Comparison of ENCODE assay signal across 34 cellular contexts in genomic region chr20:11697055-11697454, GRCh38.
"Had no signal": no experiment of that assay in that cellular context is flagged by ENCODE, and none has a peak within 500 bp of the region (broad histone marks: within the 10 kb centered on the region; RNA-seq: fewer than 3 reads in every experiment).

No MANE protein-coding gene starts in this region.

- ATAC-seq: activated CD4-positive, alpha-beta T cell treated with anti-CD3 and anti-CD28 coated beads for 36 hours; activated CD4-positive, CD25-positive, alpha-beta regulatory T cell treated with anti-CD3 and anti-CD28 coated beads, Interleukin-2, amount 50 U/mL, for 24 hours; activated CD8-positive, alpha-beta memory T cell treated with anti-CD3 and anti-CD28 coated beads, Interleukin-2, amount 10 ng/mL, durations not matched to agents 7 days and 5 days; activated CD8-positive, alpha-beta T cell treated with anti-CD3 and anti-CD28 coated beads, Interleukin-2, amount 10 ng/mL, durations not matched to agents 7 days and 5 days; activated naive CD8-positive, alpha-beta T cell treated with anti-CD3 and anti-CD28 coated beads, Interleukin-2, amount 50 U/mL, for 24 hours; body of pancreas had no signal

- H3K4me3 Mint-ChIP-seq: activated CD4-positive, alpha-beta memory T cell treated with anti-CD3 and anti-CD28 coated beads, Interleukin-2, amount 10 ng/mL, durations not matched to agents 7 days and 5 days; activated CD4-positive, alpha-beta T cell treated with anti-CD3 and anti-CD28 coated beads for 36 hours; activated CD4-positive, alpha-beta T cell treated with anti-CD3 and anti-CD28 coated beads, Interleukin-2, amount 10 ng/mL, durations not matched to agents 7 days and 5 days; activated CD8-positive, alpha-beta memory T cell treated with anti-CD3 and anti-CD28 coated beads, Interleukin-2, amount 10 ng/mL, durations not matched to agents 7 days and 5 days; activated CD8-positive, alpha-beta T cell treated with anti-CD3 and anti-CD28 coated beads, Interleukin-2, amount 10 ng/mL, durations not matched to agents 7 days and 5 days; activated naive CD4-positive, alpha-beta T cell treated with anti-CD3 and anti-CD28 coated beads, Interleukin-2, amount 10 ng/mL, durations not matched to agents 7 days and 5 days; activated naive CD4-positive, alpha-beta T cell treated with anti-CD3 and anti-CD28 coated beads, Interleukin-2, amount 50 U/mL, for 24 hours; activated naive CD8-positive, alpha-beta T cell; activated naive CD8-positive, alpha-beta T cell treated with anti-CD3 and anti-CD28 coated beads, Interleukin-2, amount 10 ng/mL, durations not matched to agents 7 days and 5 days; activated naive CD8-positive, alpha-beta T cell treated with anti-CD3 and anti-CD28 coated beads, Interleukin-2, amount 50 U/mL, for 24 hours; activated T-cell treated with anti-CD3 and anti-CD28 coated beads, Interleukin-2, amount 50 U/mL, for 24 hours; T-helper 1 cell treated with Interleukin-12 subunit alpha and Interleukin-12 subunit beta and Interleukin-4 antibody, amounts not matched to agents 30 μg/mL and 1 μg/mL, for 36 hours; T-helper 2 cell treated with Interferon-gamma antibody and Interleukin-4, amounts not matched to agents 5 μg/mL and 100 μg/mL, for 36 hours had no signal

- H3K4me1 Mint-ChIP-seq: activated CD4-positive, alpha-beta memory T cell treated with anti-CD3 and anti-CD28 coated beads, Interleukin-2, amount 10 ng/mL, durations not matched to agents 7 days and 5 days; activated CD4-positive, alpha-beta T cell treated with anti-CD3 and anti-CD28 coated beads for 36 hours; activated CD4-positive, alpha-beta T cell treated with anti-CD3 and anti-CD28 coated beads, Interleukin-2, amount 10 ng/mL, durations not matched to agents 7 days and 5 days; activated CD8-positive, alpha-beta memory T cell treated with anti-CD3 and anti-CD28 coated beads, Interleukin-2, amount 10 ng/mL, durations not matched to agents 7 days and 5 days; activated naive CD4-positive, alpha-beta T cell treated with anti-CD3 and anti-CD28 coated beads, Interleukin-2, amount 10 ng/mL, durations not matched to agents 7 days and 5 days; activated naive CD4-positive, alpha-beta T cell treated with anti-CD3 and anti-CD28 coated beads, Interleukin-2, amount 50 U/mL, for 24 hours; activated naive CD8-positive, alpha-beta T cell treated with anti-CD3 and anti-CD28 coated beads, Interleukin-2, amount 10 ng/mL, durations not matched to agents 7 days and 5 days; activated naive CD8-positive, alpha-beta T cell treated with anti-CD3 and anti-CD28 coated beads, Interleukin-2, amount 50 U/mL, for 24 hours had no signal

- H3K27me3 Mint-ChIP-seq: activated CD4-positive, alpha-beta memory T cell treated with anti-CD3 and anti-CD28 coated beads, Interleukin-2, amount 10 ng/mL, durations not matched to agents 7 days and 5 days; activated CD4-positive, alpha-beta T cell treated with anti-CD3 and anti-CD28 coated beads, Interleukin-2, amount 10 ng/mL, durations not matched to agents 7 days and 5 days; activated CD8-positive, alpha-beta memory T cell treated with anti-CD3 and anti-CD28 coated beads, Interleukin-2, amount 10 ng/mL, durations not matched to agents 7 days and 5 days; activated naive CD4-positive, alpha-beta T cell treated with anti-CD3 and anti-CD28 coated beads, Interleukin-2, amount 10 ng/mL, durations not matched to agents 7 days and 5 days; activated naive CD4-positive, alpha-beta T cell treated with anti-CD3 and anti-CD28 coated beads, Interleukin-2, amount 50 U/mL, for 24 hours; activated naive CD8-positive, alpha-beta T cell; activated naive CD8-positive, alpha-beta T cell treated with anti-CD3 and anti-CD28 coated beads, Interleukin-2, amount 10 ng/mL, durations not matched to agents 7 days and 5 days; activated naive CD8-positive, alpha-beta T cell treated with anti-CD3 and anti-CD28 coated beads, Interleukin-2, amount 50 U/mL, for 24 hours; activated T-cell treated with anti-CD3 and anti-CD28 coated beads, Interleukin-2, amount 50 U/mL, for 24 hours had no signal

- H3K36me3 ChIP-seq: brain microvascular endothelial cell, breast epithelium had no signal

- DNase-seq: activated CD4-positive, alpha-beta memory T cell treated with anti-CD3 and anti-CD28 coated beads, Interleukin-2, amount 10 ng/mL, durations not matched to agents 7 days and 5 days; activated CD4-positive, alpha-beta T cell treated with anti-CD3 and anti-CD28 coated beads for 1 hour; activated CD4-positive, alpha-beta T cell treated with anti-CD3 and anti-CD28 coated beads for 36 hours; activated CD4-positive, alpha-beta T cell treated with anti-CD3 and anti-CD28 coated beads for 48 hours; activated CD4-positive, alpha-beta T cell treated with anti-CD3 and anti-CD28 coated beads, Interleukin-2, amount 10 ng/mL, durations not matched to agents 7 days and 5 days; activated CD4-positive, alpha-beta T cell treated with anti-CD3 and anti-CD28 coated beads, Interleukin-2, amount 50 U/mL, for 48 hours; activated CD4-positive, CD25-positive, alpha-beta regulatory T cell; activated CD8-positive, alpha-beta memory T cell treated with anti-CD3 and anti-CD28 coated beads for 24 hours; activated CD8-positive, alpha-beta memory T cell treated with anti-CD3 and anti-CD28 coated beads, Interleukin-2, amount 10 ng/mL, durations not matched to agents 7 days and 5 days; activated CD8-positive, alpha-beta memory T cell treated with anti-CD3 and anti-CD28 coated beads, Interleukin-2, amount 50 U/mL, for 48 hours; activated CD8-positive, alpha-beta T cell treated with anti-CD3 and anti-CD28 coated beads, Interleukin-2, amount 10 ng/mL, durations not matched to agents 7 days and 5 days; activated effector memory CD4-positive, alpha-beta T cell treated with Interleukin-2 at 50 U/mL for 16 hours; activated gamma-delta T cell; activated naive CD4-positive, alpha-beta T cell treated with anti-CD3 and anti-CD28 coated beads, Interleukin-2, amount 10 ng/mL, durations not matched to agents 7 days and 5 days; activated naive CD4-positive, alpha-beta T cell treated with Interleukin-2 at 50 U/mL for 16 hours; activated naive CD8-positive, alpha-beta T cell treated with anti-CD3 and anti-CD28 coated beads, Interleukin-2, amount 10 ng/mL, durations not matched to agents 7 days and 5 days; activated naive CD8-positive, alpha-beta T cell treated with anti-CD3 and anti-CD28 coated beads, Interleukin-2, amount 50 U/mL, for 24 hours; activated T-cell treated with anti-CD3 and anti-CD28 coated beads, Interleukin-2, amount 50 U/mL, for 24 hours; activated T-cell treated with anti-CD3 and anti-CD28 coated beads, Interleukin-2, amount 50 U/mL, for 48 hours; aorta; body of pancreas; brain microvascular endothelial cell; central memory CD4-positive, alpha-beta T cell; T-helper 1 cell; T-helper 2 cell; T-helper 9 cell had no signal

- H3K4me1 ChIP-seq: body of pancreas, breast epithelium had no signal

- H3K9me3 ChIP-seq: breast epithelium had no signal

- H3K27ac ChIP-seq: body of pancreas, brain microvascular endothelial cell, breast epithelium, VCaP had no signal

- H3K27ac Mint-ChIP-seq: activated CD4-positive, alpha-beta memory T cell treated with anti-CD3 and anti-CD28 coated beads, Interleukin-2, amount 10 ng/mL, durations not matched to agents 7 days and 5 days; activated CD4-positive, alpha-beta T cell treated with anti-CD3 and anti-CD28 coated beads for 36 hours; activated CD4-positive, alpha-beta T cell treated with anti-CD3 and anti-CD28 coated beads, Interleukin-2, amount 10 ng/mL, durations not matched to agents 7 days and 5 days; activated CD8-positive, alpha-beta memory T cell treated with anti-CD3 and anti-CD28 coated beads, Interleukin-2, amount 10 ng/mL, durations not matched to agents 7 days and 5 days; activated CD8-positive, alpha-beta T cell treated with anti-CD3 and anti-CD28 coated beads, Interleukin-2, amount 10 ng/mL, durations not matched to agents 7 days and 5 days; activated naive CD4-positive, alpha-beta T cell treated with anti-CD3 and anti-CD28 coated beads, Interleukin-2, amount 10 ng/mL, durations not matched to agents 7 days and 5 days; activated naive CD4-positive, alpha-beta T cell treated with anti-CD3 and anti-CD28 coated beads, Interleukin-2, amount 50 U/mL, for 24 hours; activated naive CD8-positive, alpha-beta T cell; activated naive CD8-positive, alpha-beta T cell treated with anti-CD3 and anti-CD28 coated beads, Interleukin-2, amount 10 ng/mL, durations not matched to agents 7 days and 5 days; activated naive CD8-positive, alpha-beta T cell treated with anti-CD3 and anti-CD28 coated beads, Interleukin-2, amount 50 U/mL, for 24 hours; activated T-cell treated with anti-CD3 and anti-CD28 coated beads, Interleukin-2, amount 50 U/mL, for 24 hours; activated T-helper 2 cell treated with anti-CD3 and anti-CD28 coated beads, Interferon-gamma antibody, Interleukin-2, Interleukin-4, amounts not matched to agents 10 μg/mL and 5 μg/mL and 100 μg/mL, durations not matched to agents 14 hours and 24 hours and 36 hours; T-helper 1 cell treated with Interleukin-12 subunit alpha and Interleukin-12 subunit beta and Interleukin-4 antibody, amounts not matched to agents 30 μg/mL and 1 μg/mL, for 36 hours; T-helper 2 cell treated with Interferon-gamma antibody and Interleukin-4, amounts not matched to agents 5 μg/mL and 100 μg/mL, for 36 hours had no signal

- H3K27me3 ChIP-seq: body of pancreas, brain microvascular endothelial cell, breast epithelium had no signal

- H3K36me3 Mint-ChIP-seq: activated CD8-positive, alpha-beta memory T cell treated with anti-CD3 and anti-CD28 coated beads, Interleukin-2, amount 10 ng/mL, durations not matched to agents 7 days and 5 days; activated naive CD4-positive, alpha-beta T cell treated with anti-CD3 and anti-CD28 coated beads, Interleukin-2, amount 10 ng/mL, durations not matched to agents 7 days and 5 days; activated naive CD4-positive, alpha-beta T cell treated with anti-CD3 and anti-CD28 coated beads, Interleukin-2, amount 50 U/mL, for 24 hours; activated naive CD8-positive, alpha-beta T cell; activated naive CD8-positive, alpha-beta T cell treated with anti-CD3 and anti-CD28 coated beads, Interleukin-2, amount 10 ng/mL, durations not matched to agents 7 days and 5 days had no signal

- H3K4me3 ChIP-seq: body of pancreas, breast epithelium had no signal
